Comparison of ENCODE assay signal across 1 cellular context in the genomic region with DNA sequence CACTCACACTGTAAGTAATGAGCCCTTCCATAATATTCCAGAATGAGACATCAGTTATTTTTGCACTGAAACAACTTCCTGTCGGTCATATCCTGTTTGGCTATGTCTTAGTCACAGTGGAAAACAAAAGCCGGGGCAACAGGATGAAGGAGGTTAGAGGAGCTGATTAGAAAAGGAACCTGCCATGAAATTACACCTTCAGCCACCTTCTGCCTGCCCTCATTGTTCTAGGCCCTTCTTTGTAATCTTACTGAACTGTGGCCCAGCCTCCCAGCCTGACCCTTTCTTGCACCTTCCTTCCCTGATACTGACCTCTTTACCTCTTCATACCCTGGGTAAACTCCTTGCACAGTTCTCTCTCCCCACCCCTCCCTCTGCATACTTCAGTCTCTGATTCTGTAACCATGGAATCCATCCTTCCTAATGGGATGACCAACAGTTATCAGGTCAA.
TF ChIP-seq lines count a peak whose summit lies in the region.

No MANE protein-coding gene starts in this region.

TF ChIP-seq in GM12878, 131 proteins besides CTCF, POLR2A, EP300 and RAD21 (continued from another document):
- TF ChIP-seq, protein P1, sequence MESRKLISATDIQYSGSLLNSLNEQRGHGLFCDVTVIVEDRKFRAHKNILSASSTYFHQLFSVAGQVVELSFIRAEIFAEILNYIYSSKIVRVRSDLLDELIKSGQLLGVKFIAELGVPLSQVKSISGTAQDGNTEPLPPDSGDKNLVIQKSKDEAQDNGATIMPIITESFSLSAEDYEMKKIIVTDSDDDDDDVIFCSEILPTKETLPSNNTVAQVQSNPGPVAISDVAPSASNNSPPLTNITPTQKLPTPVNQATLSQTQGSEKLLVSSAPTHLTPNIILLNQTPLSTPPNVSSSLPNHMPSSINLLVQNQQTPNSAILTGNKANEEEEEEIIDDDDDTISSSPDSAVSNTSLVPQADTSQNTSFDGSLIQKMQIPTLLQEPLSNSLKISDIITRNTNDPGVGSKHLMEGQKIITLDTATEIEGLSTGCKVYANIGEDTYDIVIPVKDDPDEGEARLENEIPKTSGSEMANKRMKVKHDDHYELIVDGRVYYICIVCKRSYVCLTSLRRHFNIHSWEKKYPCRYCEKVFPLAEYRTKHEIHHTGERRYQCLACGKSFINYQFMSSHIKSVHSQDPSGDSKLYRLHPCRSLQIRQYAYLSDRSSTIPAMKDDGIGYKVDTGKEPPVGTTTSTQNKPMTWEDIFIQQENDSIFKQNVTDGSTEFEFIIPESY (IDR thresholded peaks at IDR 0.05), result no peak
- 0 out of 2 replicates have a peak, but pooled peaks have one; percentile 11 for TF ChIP-seq GABPA (IDR thresholded peaks at IDR 0.05; ENCODE audit: low read depth)
- TF ChIP-seq SRF (IDR thresholded peaks at IDR 0.05; ENCODE audit: low read depth in 2 of 2, low read length in 2 of 2), result no peak
